8 cellular contexts compared by ENCODE assay signal in the genomic region with DNA sequence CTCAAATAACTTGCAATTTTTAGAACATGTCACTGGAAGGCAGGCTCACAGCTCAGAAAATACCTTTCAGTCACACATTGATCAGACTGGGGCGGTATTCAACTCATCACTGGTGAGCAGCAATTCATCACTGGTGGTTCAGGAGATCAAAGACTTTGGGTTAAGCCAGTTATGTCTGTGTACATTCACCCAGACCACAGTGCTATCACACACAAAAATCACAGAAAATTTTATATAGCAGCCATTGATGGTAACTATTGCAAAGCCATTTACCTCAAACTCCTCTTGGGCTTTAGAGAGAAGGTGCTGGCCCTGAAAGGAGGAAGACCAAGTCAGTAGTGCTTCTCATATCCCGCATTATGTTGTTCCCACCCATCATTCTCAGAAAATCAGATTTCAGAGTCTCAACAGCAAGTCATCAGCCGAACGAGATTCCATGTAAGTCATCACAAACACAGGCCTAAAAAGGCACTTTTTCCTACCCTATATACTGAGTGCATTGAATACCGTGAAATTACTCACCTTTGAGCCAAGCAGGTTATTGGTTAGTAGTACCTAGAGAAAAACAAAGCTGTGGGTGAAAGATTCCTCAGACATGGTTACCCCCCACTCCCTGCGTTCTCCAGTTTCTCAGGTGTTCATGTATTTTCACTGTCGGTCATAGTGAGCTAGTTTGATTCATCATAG. TPM values are rescaled to one million over a fixed set of nuclear protein-coding genes. Genes with fewer than 3 reads are reported as not detected.
DNase-seq lines count a peak whose midpoint lies in the region; ATAC-seq, FAIRE-seq and TF ChIP-seq lines count a peak whose summit lies in the region.

No MANE protein-coding gene starts in this region.

- peak overlapping the region; percentile 92 for H3K4me2 ChIP-seq in DOHH2 (ENCODE audit: low read length)

- H3K4me1 Mint-ChIP-seq in chondrocyte (ENCODE audit: low read depth), result peaks cover 54% of the 10 kb centered on the region
- peaks cover 48 to 53% of the 10 kb centered on the region in 2 donors for H3K4me1 Mint-ChIP-seq in natural killer cell treated with Interleukin-12 subunit alpha and Interleukin-12 subunit beta and Interleukin-15 and Interleukin-18, amount 100 ng/mL, for 72 hours (ENCODE audit: low read depth in 2 of 2)

- H3K79me2 ChIP-seq in DOHH2 (ENCODE audit: control insufficient read depth, low read length), result peaks cover 54% of the 10 kb centered on the region

- peaks cover 38% of the 10 kb centered on the region for H3K4me1 ChIP-seq in DOHH2 (ENCODE audit: control insufficient read depth, low read length)

- H3K27me3 ChIP-seq in DOHH2 (ENCODE audit: control insufficient read depth, low read length), result no peaks in the 10 kb centered on the region; the same call in 1 of the 2 replicates

- H3K36me3 ChIP-seq in DOHH2 (ENCODE audit: control insufficient read depth, low read length), result peaks cover 69% of the 10 kb centered on the region

- no peaks in the 10 kb centered on the region for H3K9me2 ChIP-seq in DOHH2 (replicated peaks; ENCODE audit: control insufficient read depth, low read length)

- H3K36me3 Mint-ChIP-seq in chondrocyte (ENCODE audit: low read depth), result peaks cover 31% of the 10 kb centered on the region
- peaks cover 45% of the 10 kb centered on the region for H3K36me3 Mint-ChIP-seq in natural killer cell treated with Interleukin-12 subunit alpha and Interleukin-12 subunit beta and Interleukin-15 and Interleukin-18, amount 100 ng/mL, for 72 hours

- TF ChIP-seq CTCF in DOHH2 (IDR thresholded peaks at IDR 0.05; ENCODE audit: low read depth, low read length, poor library complexity, severe bottlenecking), result no peak
- TF ChIP-seq CTCF in chondrocyte (IDR thresholded peaks at IDR 0.05), result no peak
- no peak for TF ChIP-seq CTCF in D721Med (IDR thresholded peaks at IDR 0.05; ENCODE audit: insufficient read depth, missing control alignments)

- H3K4me3 Mint-ChIP-seq in chondrocyte (ENCODE audit: unreplicated experiment), result peak overlapping the region; percentile 95
- peak overlapping the region; percentile 95 for H3K4me3 Mint-ChIP-seq in natural killer cell treated with Interleukin-12 subunit alpha and Interleukin-12 subunit beta and Interleukin-15 and Interleukin-18, amount 100 ng/mL, for 72 hours

- peaks cover 25% of the 10 kb centered on the region for H4K20me1 ChIP-seq in DOHH2 (ENCODE audit: control insufficient read depth, insufficient read depth, low read depth, low read length)

- no peak for ATAC-seq in natural killer cell treated with Interleukin-12 subunit alpha and Interleukin-12 subunit beta and Interleukin-15 and Interleukin-18, amount 100 ng/mL, for 72 hours
- ATAC-seq in GM21526 (IDR thresholded peaks at IDR 0.05; ENCODE audit: low FRiP score, unreplicated experiment), result no peak

- H3K9me3 ChIP-seq in DOHH2 (ENCODE audit: control insufficient read depth, insufficient read depth, low read length), result no peaks in the 10 kb centered on the region

- H3K4me3 ChIP-seq in DOHH2 (ENCODE audit: low read length), result peak overlapping the region; percentile 94

- peaks cover 62% of the 10 kb centered on the region for H3F3A ChIP-seq in DOHH2 (ENCODE audit: control insufficient read depth, insufficient read depth)

- FAIRE-seq in D721Med (lab: Jason Lieb, UNC), result no peak

- H3K27me3 Mint-ChIP-seq in chondrocyte (ENCODE audit: low read depth), result no peaks in the 10 kb centered on the region
- peaks cover 5 to 7% of the 10 kb centered on the region in 2 donors for H3K27me3 Mint-ChIP-seq in natural killer cell treated with Interleukin-12 subunit alpha and Interleukin-12 subunit beta and Interleukin-15 and Interleukin-18, amount 100 ng/mL, for 72 hours

- no peak overlapping the region for H3K27ac Mint-ChIP-seq in chondrocyte (ENCODE audit: unreplicated experiment)
- H3K27ac Mint-ChIP-seq in natural killer cell treated with Interleukin-12 subunit alpha and Interleukin-12 subunit beta and Interleukin-15 and Interleukin-18, amount 100 ng/mL, for 72 hours, result peak overlapping the region; percentile 90 to 93

- DNase-seq in NAMALWA (ENCODE audit: low spot score), result peak; percentile 43
- no peak for DNase-seq in chondrocyte (ENCODE audit: low spot score)
- no peak for DNase-seq in natural killer cell treated with Interleukin-12 subunit alpha and Interleukin-12 subunit beta and Interleukin-15 and Interleukin-18, amount 100 ng/mL, for 72 hours (ENCODE audit: low spot score)
- no peak for DNase-seq in HK-2 (ENCODE audit: unreplicated experiment)
- DNase-seq in D721Med (ENCODE audit: insufficient read length, low spot score), result no peak
- no peak for DNase-seq in putamen (ENCODE audit: low spot score)

- peak overlapping the region; percentile 91 for H3K27ac ChIP-seq in DOHH2 (ENCODE audit: low read depth, low read length)

- H3K9me3 Mint-ChIP-seq in chondrocyte (ENCODE audit: low read depth), result no peaks in the 10 kb centered on the region
- H3K9me3 Mint-ChIP-seq in natural killer cell treated with Interleukin-12 subunit alpha and Interleukin-12 subunit beta and Interleukin-15 and Interleukin-18, amount 100 ng/mL, for 72 hours, result no peaks in the 10 kb centered on the region

RNA-seq across cellular contexts. Expression of a gene that starts 14.0 kb away (rescaled TPM):
- total RNA-seq in chondrocyte, result 26.4 to 27.9 TPM (median 27.3 TPM) in 3 replicates
- 100 to 1,000 TPM in 1 of 2 donors, 10 to 100 TPM in 1; 90.4 to 136 TPM for total RNA-seq in natural killer cell treated with Interleukin-12 subunit alpha and Interleukin-12 subunit beta and Interleukin-15 and Interleukin-18, amount 100 ng/mL, for 72 hours

RNA-seq across cellular contexts. Expression of a gene that starts 20.8 kb away (rescaled TPM):
- 0.65 TPM in 1 of 3 replicates, not detected in the others for total RNA-seq in chondrocyte
- total RNA-seq in natural killer cell treated with Interleukin-12 subunit alpha and Interleukin-12 subunit beta and Interleukin-15 and Interleukin-18, amount 100 ng/mL, for 72 hours, result 1 to 10 TPM in 1 of 2 donors, not detected in 1; 1.0 TPM

RNA-seq across cellular contexts. Expression of a gene that starts 21.6 kb away (rescaled TPM):
- 44.0 to 52.2 TPM (median 45.5 TPM) in 3 replicates for total RNA-seq in chondrocyte
- 10 to 100 TPM; 32.0 to 53.4 TPM for total RNA-seq in natural killer cell treated with Interleukin-12 subunit alpha and Interleukin-12 subunit beta and Interleukin-15 and Interleukin-18, amount 100 ng/mL, for 72 hours

RNA-seq across cellular contexts. Expression of a gene that starts 27.3 kb away (rescaled TPM):
- total RNA-seq in chondrocyte, result 125 to 380 TPM (median 374 TPM) in 3 replicates
- 100 to 1,000 TPM; 234 to 307 TPM for total RNA-seq in natural killer cell treated with Interleukin-12 subunit alpha and Interleukin-12 subunit beta and Interleukin-15 and Interleukin-18, amount 100 ng/mL, for 72 hours

RNA-seq across cellular contexts. Expression of a gene that starts 48.2 kb away (rescaled TPM):
- 51.3 to 69.5 TPM (median 52.4 TPM) in 3 replicates for total RNA-seq in chondrocyte
- total RNA-seq in natural killer cell treated with Interleukin-12 subunit alpha and Interleukin-12 subunit beta and Interleukin-15 and Interleukin-18, amount 100 ng/mL, for 72 hours, result 100 to 1,000 TPM; 108 to 145 TPM
